Comparison of ENCODE assay signal across 9 cellular contexts in genomic region chr2:68250196-68250595, GRCh38. TPM values are rescaled to one million over a fixed set of nuclear protein-coding genes. Genes with fewer than 3 reads are reported as not detected.
DNase-seq lines count a peak whose midpoint lies in the region; ATAC-seq and TF ChIP-seq lines count a peak whose summit lies in the region.
"Had no signal": no experiment of that assay in that cellular context is flagged by ENCODE, and none has a peak within 500 bp of the region (broad histone marks: within the 10 kb centered on the region; RNA-seq: fewer than 3 reads in every experiment).

No MANE protein-coding gene starts in this region.

- H2AFZ ChIP-seq in OCI-LY7 (ENCODE audit: low read length) = no peak overlapping the region

- TF ChIP-seq POLR2A in esophagus muscularis mucosa (IDR thresholded peaks at IDR 0.05; ENCODE audit: low read depth) (no peak), GM18505 (IDR thresholded peaks at IDR 0.05; ENCODE audit: borderline replicate concordance, extremely low read depth, insufficient read depth, insufficient read length) (no peak)

- no peaks in the 10 kb centered on the region for H3K9me2 ChIP-seq in OCI-LY7 (ENCODE audit: insufficient read depth, low read length)

- TF ChIP-seq CTCF in GM12865 (IDR thresholded peaks at IDR 0.05; ENCODE audit: insufficient read depth, low read depth, low read length, missing control alignments) (no peak), OCI-LY7 (conservative IDR thresholded peaks at IDR 0.05; ENCODE audit: low read length) (no peak), esophagus muscularis mucosa (IDR thresholded peaks at IDR 0.05) (no peak), psoas muscle (IDR thresholded peaks at IDR 0.05) (no peak)

- H3K79me2 ChIP-seq in OCI-LY7 (ENCODE audit: insufficient read depth, low read depth, low read length) = peaks cover 86% of the 10 kb centered on the region

- H3K27ac ChIP-seq in OCI-LY7 (ENCODE audit: low read depth, low read length, poor library complexity, severe bottlenecking) (peak overlapping the region; percentile 89), esophagus muscularis mucosa (replicated peaks in 1 of 4) (peak overlapping the region; percentile 93 to 98 (median 98)), psoas muscle (peak overlapping the region; percentile 99)

- no peak for ATAC-seq in psoas muscle
- no peak for ATAC-seq in HG03565 (IDR thresholded peaks at IDR 0.05; ENCODE audit: unreplicated experiment)
- no peak for ATAC-seq in HG02588 (IDR thresholded peaks at IDR 0.05; ENCODE audit: unreplicated experiment)
- ATAC-seq in GM18505 (IDR thresholded peaks at IDR 0.05; ENCODE audit: unreplicated experiment) = no peak

- H3K4me3 ChIP-seq in GM12865 (ENCODE audit: low read depth, low read length) = peak overlapping the region; percentile 98
- H3K4me3 ChIP-seq in OCI-LY7 (ENCODE audit: low read depth, low read length, poor library complexity, severe bottlenecking) = peak overlapping the region; percentile 89
- peak overlapping the region; percentile 68 to 94 (median 89) for H3K4me3 ChIP-seq in esophagus muscularis mucosa
- peak overlapping the region; percentile 91 for H3K4me3 ChIP-seq in psoas muscle

- in situ Hi-C loops in KBM-7 (cut with MboI; ENCODE audit: low pct_unique_long_range_greater_than_20kb, low sequenced_read_pairs) = no loop called here

- H3K36me3 ChIP-seq in OCI-LY7 (ENCODE audit: insufficient read depth, low read length) (peaks cover 48% of the 10 kb centered on the region), esophagus muscularis mucosa (no peaks in the 10 kb centered on the region), psoas muscle (ENCODE audit: insufficient read depth in 1 of 2, low read depth in 1 of 2) (no peaks in the 10 kb centered on the region)

- H4K20me1 ChIP-seq in OCI-LY7 (ENCODE audit: insufficient read depth, low read length) = peaks cover 49% of the 10 kb centered on the region

- POLR2A ChIA-PET in OCI-LY7 (lab: Charles Lee) = interaction anchor here (0.6 to 1.3 kb wide), 6 partner anchors 30 to 161 kb away, joined by 3 to 6 read pairs (median 3); no protein-coding TSS in a partner anchor

- DNase-seq in GM12865 (ENCODE audit: low read depth) (no peak), OCI-LY7 (ENCODE audit: low spot score) (peak; percentile 5), esophagus muscularis mucosa (ENCODE audit: extremely low spot score) (no peak), psoas muscle (no peak), KBM-7 (no peak)
- DNase-seq: activated effector memory CD4-positive, alpha-beta T cell treated with Interleukin-2 at 50 U/mL for 16 hours had no signal

- intact Hi-C loops in OCI-LY7 (cut with micrococcal nuclease; ENCODE audit: unreplicated experiment) = loop anchor here (5.0 kb wide), 2 partner anchors 112 to 172 kb away; no protein-coding TSS in a partner anchor
- intact Hi-C loops in esophagus muscularis mucosa (cut with DNase I) = loop anchor here (5.0 kb wide), 1 partner anchor 67 kb away; the partner anchor contains the start of gene CNRIP1
- intact Hi-C loops in psoas muscle (cut with DNase I) = loop anchor here (5.0 kb wide), 3 partner anchors 42 to 93 kb away; partner anchors contain the start of gene PNO1 (in 1 of the 2)

- H3K27me3 ChIP-seq in esophagus muscularis mucosa (no peaks in the 10 kb centered on the region), psoas muscle (ENCODE audit: insufficient read depth in 3 of 3, low read length in 2 of 3) (no peaks in the 10 kb centered on the region)

- 16% methylated on average over 5 of the region's 5 CpGs for WGBS in esophagus muscularis mucosa
- WGBS in psoas muscle, 3 donors = 26 to 36% (median 34%) methylated on average over 5 of the region's 5 CpGs

- no peaks in the 10 kb centered on the region for H3K9me3 ChIP-seq in OCI-LY7 (ENCODE audit: low read length)
- H3K9me3 ChIP-seq in esophagus muscularis mucosa = no peaks in the 10 kb centered on the region
- no peaks in the 10 kb centered on the region for H3K9me3 ChIP-seq in psoas muscle

- H3K4me1 ChIP-seq in OCI-LY7 (ENCODE audit: insufficient read depth, low read length, poor library complexity, severe bottlenecking) (peaks cover 55% of the 10 kb centered on the region), esophagus muscularis mucosa (peaks cover 59 to 74% (median 64%) of the 10 kb centered on the region in 4 donors), psoas muscle (peaks cover 66% of the 10 kb centered on the region)

- TF ChIP-seq EP300 in esophagus muscularis mucosa (IDR thresholded peaks at IDR 0.05) = no peak

- BruUV-seq in OCI-LY7 (replicated peaks; lab: Mats Ljungman, UMichigan) = no TSS peak

- CTCF ChIA-PET in OCI-LY7 (lab: Charles Lee; ENCODE audit: unreplicated experiment) = interaction anchor here (1.1 kb wide), 1 partner anchor 22 kb away, joined by 3 read pairs; no protein-coding TSS in a partner anchor

- H3K4me2 ChIP-seq in OCI-LY7 (ENCODE audit: low read length) = peak overlapping the region; percentile 87

RNA-seq across cellular contexts. Expression of gene PPP3R1, which starts 2.1 kb away (rescaled TPM):
- 14.1 and 15.1 TPM in 2 replicates for total RNA-seq in OCI-LY7 (2014; rRNA removed; shearing (Covaris generic))
- 90.3 and 97.4 TPM in 2 replicates for total RNA-seq in OCI-LY7 (2022)
- 10 to 100 TPM; 19.3 to 28.0 (median 25.7) TPM for total RNA-seq in esophagus muscularis mucosa
- total RNA-seq in psoas muscle = 10 to 100 TPM; 45.7 to 69.4 (median 52.5) TPM
- polyA plus RNA-seq in psoas muscle = 10 to 100 TPM; 19.2 to 45.6 (median 26.0) TPM
